In the genomic region with DNA sequence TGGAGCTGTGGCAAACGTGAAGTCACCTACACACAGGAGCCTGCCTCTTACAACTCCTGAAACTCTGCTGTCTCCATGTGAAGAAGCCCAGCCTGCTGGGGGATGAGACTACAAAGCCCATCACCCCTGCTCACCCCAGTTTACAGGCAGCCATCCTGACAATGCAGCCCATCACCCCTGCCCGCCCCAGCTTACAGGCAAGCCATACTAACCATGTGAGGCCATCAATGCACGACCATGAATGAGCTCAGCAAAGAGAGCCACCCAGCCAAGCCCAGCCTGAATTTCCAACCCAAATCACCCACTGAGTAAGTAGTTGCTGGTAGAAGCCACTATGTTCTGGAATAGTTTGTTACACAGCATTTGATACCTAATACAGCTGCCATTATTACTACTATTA, we compare ENCODE assay signal across 29 cellular contexts.
"Had no signal": no experiment of that assay in that cellular context is flagged by ENCODE, and none has a peak within 500 bp of the region (broad histone marks: within the 10 kb centered on the region; RNA-seq: fewer than 3 reads in every experiment).

No MANE protein-coding gene starts in this region.

- H3K9me3 Mint-ChIP-seq: mesothelial cell of epicardium; natural killer cell; nephron progenitor cell; neural progenitor cell; stimulated activated effector memory CD8-positive, alpha-beta T cell treated with anti-CD3 and anti-CD28 coated beads, Interleukin-12 subunit alpha, Interleukin-12 subunit beta, amount 100 ng/mL, for 72 hours; stimulated activated naive CD8-positive, alpha-beta T cell treated with anti-CD3 and anti-CD28 coated beads, Interleukin-15, Interleukin-2, amounts not matched to agents 100 ng/mL and 50 ng/mL, for 24 hours had no signal

- FAIRE-seq: islet of Langerhans, kidney, urothelium cell line had no signal

- H3K27ac Mint-ChIP-seq: immature natural killer cell; mesothelial cell of epicardium; natural killer cell; nephron progenitor cell; stimulated activated effector memory CD8-positive, alpha-beta T cell treated with anti-CD3 and anti-CD28 coated beads, Interleukin-12 subunit alpha, Interleukin-12 subunit beta, amount 100 ng/mL, for 72 hours; stimulated activated naive CD8-positive, alpha-beta T cell treated with anti-CD3 and anti-CD28 coated beads, Interleukin-15, Interleukin-2, amounts not matched to agents 100 ng/mL and 50 ng/mL, for 24 hours had no signal

- H3K36me3 Mint-ChIP-seq: immature natural killer cell; mesothelial cell of epicardium; naive B cell; natural killer cell; neural progenitor cell; stimulated activated effector memory CD8-positive, alpha-beta T cell treated with anti-CD3 and anti-CD28 coated beads, Interleukin-12 subunit alpha, Interleukin-12 subunit beta, amount 100 ng/mL, for 72 hours had no signal

- H3K9me3 ChIP-seq: left lung, lower lobe of right lung, ovary, prostate gland, suprapubic skin, thoracic aorta, tibial artery, upper lobe of right lung had no signal

- H3K4me2 ChIP-seq: neural progenitor cell had no signal

- H3K27me3 Mint-ChIP-seq: stimulated activated naive CD8-positive, alpha-beta T cell treated with anti-CD3 and anti-CD28 coated beads, Interleukin-15, Interleukin-2, amounts not matched to agents 100 ng/mL and 50 ng/mL, for 24 hours had no signal

- DNase-seq: hypothalamus; immature natural killer cell; kidney; left colon; left lung; lower lobe of right lung; mammary epithelial cell; mesenchymal stem cell; naive B cell; natural killer cell; nephron progenitor cell; ovary; posterior cingulate gyrus; stimulated activated CD4-positive, alpha-beta T cell treated with anti-CD3 and anti-CD28 coated beads, Interleukin-12 subunit alpha, Interleukin-12 subunit beta, amount 100 ng/mL, for 4 hours; stimulated activated CD4-positive, alpha-beta T cell treated with anti-CD3 and anti-CD28 coated beads, Interleukin-4, amount 100 ng/mL, for 24 hours; stimulated activated naive CD4-positive, alpha-beta T cell; tibial artery; trophoblast cell; upper lobe of right lung had no signal

- H3K27ac ChIP-seq: left lung, lower lobe of right lung, neural progenitor cell, ovary, prostate gland, skin epidermis, suprapubic skin, thoracic aorta, tibial artery, upper lobe of right lung had no signal

- H3K4me3 ChIP-seq: left lung, lower lobe of right lung, neural progenitor cell, ovary, prostate gland, skin epidermis, suprapubic skin, thoracic aorta, tibial artery, upper lobe of right lung had no signal

- H3K4me1 ChIP-seq: left lung, prostate gland, suprapubic skin had no signal

- H2AFZ ChIP-seq: neural progenitor cell had no signal

- H3K27me3 ChIP-seq: left lung, neural progenitor cell, ovary, suprapubic skin, upper lobe of right lung had no signal

- H3K36me3 ChIP-seq: left lung, lower lobe of right lung, neural progenitor cell, ovary, prostate gland, suprapubic skin, thoracic aorta, tibial artery, upper lobe of right lung had no signal

- H3K4me3 Mint-ChIP-seq: immature natural killer cell; mesothelial cell of epicardium; natural killer cell; nephron progenitor cell; neural progenitor cell; stimulated activated effector memory CD8-positive, alpha-beta T cell treated with anti-CD3 and anti-CD28 coated beads, Interleukin-12 subunit alpha, Interleukin-12 subunit beta, amount 100 ng/mL, for 72 hours; stimulated activated naive CD8-positive, alpha-beta T cell treated with anti-CD3 and anti-CD28 coated beads, Interleukin-15, Interleukin-2, amounts not matched to agents 100 ng/mL and 50 ng/mL, for 24 hours had no signal

- H3K9ac ChIP-seq: neural progenitor cell had no signal
